ENCODE assay signal across 24 cellular contexts in genomic region chr11:69518081-69518950, GRCh38. TPM values are rescaled to one million over a fixed set of nuclear protein-coding genes. Genes with fewer than 3 reads are reported as not detected.
DNase-seq lines count a peak whose midpoint lies in the region; ATAC-seq and TF ChIP-seq lines count a peak whose summit lies in the region.
"Had no signal": no experiment of that assay in that cellular context is flagged by ENCODE, and none has a peak within 500 bp of the region (broad histone marks: within the 10 kb centered on the region; RNA-seq: fewer than 3 reads in every experiment).

No MANE protein-coding gene starts in this region.

- no peak overlapping the region for H3K9ac ChIP-seq in adipocyte (ENCODE audit: low read length)

- no peaks in the 10 kb centered on the region for H3K27me3 ChIP-seq in adipocyte (replicated peaks; ENCODE audit: control insufficient read depth, insufficient read depth, low read length)
- no peaks in the 10 kb centered on the region for H3K27me3 ChIP-seq in upper lobe of right lung
- H3K27me3 ChIP-seq in WERI-Rb-1 (ENCODE audit: insufficient read depth, low read depth, severe bottlenecking) = peaks cover 58% of the 10 kb centered on the region
- H3K27me3 ChIP-seq: thyroid gland had no signal

- DNase-seq in GM04504 (ENCODE audit: low read depth) (peak; percentile 73), adipocyte (ENCODE audit: low read depth) (peak; percentile 32), fibroblast of peridontal ligament (ENCODE audit: extremely low read depth) (peak; percentile 96), upper lobe of right lung (peak; percentile 10), medulla oblongata (ENCODE audit: extremely low spot score) (no peak), GM19238 (ENCODE audit: insufficient read length, low spot score) (no peak), WERI-Rb-1 (no peak)
- DNase-seq: activated CD8-positive, alpha-beta memory T cell treated with anti-CD3 and anti-CD28 coated beads, Interleukin-2, amount 50 U/mL, for 48 hours; activated gamma-delta T cell treated with Interleukin-2 at 50 U/mL for 16 hours; anterior cingulate cortex; CD4-positive, alpha-beta memory T cell; dermis blood vessel endothelial cell; DMS79 treated with DMSO at 0.1 percent for 48 hours; head of caudate nucleus; islet precursor cell; NCI-H2029 treated with DMSO at 0.1 percent for 48 hours; NCI-H748 treated with DMSO at 0.1 percent for 48 hours; nephron progenitor cell; PC-9; T-helper 9 cell; thyroid gland had no signal

- H3K9me3 ChIP-seq in adipocyte (ENCODE audit: control insufficient read depth, low read length) (no peaks in the 10 kb centered on the region), upper lobe of right lung (no peaks in the 10 kb centered on the region), WERI-Rb-1 (ENCODE audit: severe bottlenecking) (peaks cover 7% of the 10 kb centered on the region)
- H3K9me3 ChIP-seq: thyroid gland had no signal

- no peak for ATAC-seq in upper lobe of right lung
- ATAC-seq: stimulated activated effector memory CD8-positive, alpha-beta T cell treated with anti-CD3 and anti-CD28 coated beads, Interleukin-12 subunit alpha, Interleukin-12 subunit beta, amount 100 ng/mL, for 72 hours had no signal

- H3K27ac ChIP-seq in upper lobe of right lung = no peak overlapping the region
- H3K27ac ChIP-seq in WERI-Rb-1 = no peak overlapping the region
- H3K27ac ChIP-seq: PC-9, thyroid gland had no signal

- H3K36me3 ChIP-seq in adipocyte (ENCODE audit: control insufficient read depth, insufficient read depth, low read length, severe bottlenecking) = no peaks in the 10 kb centered on the region
- no peaks in the 10 kb centered on the region for H3K36me3 ChIP-seq in upper lobe of right lung
- H3K36me3 ChIP-seq in WERI-Rb-1 = no peaks in the 10 kb centered on the region
- H3K36me3 ChIP-seq: thyroid gland had no signal

- no peak overlapping the region for H3K4me3 ChIP-seq in adipocyte (ENCODE audit: low read length)
- no peak overlapping the region for H3K4me3 ChIP-seq in upper lobe of right lung
- H3K4me3 ChIP-seq in WERI-Rb-1 (ENCODE audit: low read depth, low read length) = no peak overlapping the region
- H3K4me3 ChIP-seq: PC-9, thyroid gland had no signal

- H3K4me1 ChIP-seq in adipocyte (ENCODE audit: control insufficient read depth, insufficient read depth, low read length) (peaks cover 16% of the 10 kb centered on the region), upper lobe of right lung (no peaks in the 10 kb centered on the region)
- H3K4me1 ChIP-seq: thyroid gland had no signal

- intact Hi-C loops in upper lobe of right lung (cut with DNase I) = no loop called here

- TF ChIP-seq CTCF in upper lobe of right lung (IDR thresholded peaks at IDR 0.05) (no peak), WERI-Rb-1 (IDR thresholded peaks at IDR 0.05; ENCODE audit: low read depth, low read length) (no peak)

RNA-seq across cellular contexts. Expression of gene LINC01488, which starts 36.9 kb away (rescaled TPM):
- not detected for total RNA-seq in upper lobe of right lung
- total RNA-seq: CD4-positive, alpha-beta memory T cell; dermis blood vessel endothelial cell; mesothelial cell of epicardium; PC-9; pulmonary artery endothelial cell; thyroid gland had no signal

Comparison
In these comparisons a context has a peak if more than half of its experiments do, and no peak if none do; other contexts are left out.
1. DNase-seq: peak in GM04504 (single experiment), adipocyte (single experiment), fibroblast of peridontal ligament (single experiment) and upper lobe of right lung (single experiment); none in medulla oblongata (single experiment), GM19238 (single experiment) and WERI-Rb-1 (single experiment).